25 cellular contexts compared by ENCODE assay signal in genomic region chr17:82318169-82318498, GRCh38. TPM values are rescaled to one million over a fixed set of nuclear protein-coding genes. Genes with fewer than 3 reads are reported as not detected.
"Had no signal": no experiment of that assay in that cellular context is flagged by ENCODE, and none has a peak within 500 bp of the region (broad histone marks: within the 10 kb centered on the region; RNA-seq: fewer than 3 reads in every experiment).

No MANE protein-coding gene starts in this region.

- H3K4me3 ChIP-seq: esophagus muscularis mucosa, gastrocnemius medialis, heart right ventricle, sigmoid colon, testis, tibial nerve had no signal

- H3K4me1 ChIP-seq: gastrocnemius medialis had no signal

- H3K27me3 ChIP-seq: testis had no signal

- H3K4me3 Mint-ChIP-seq: stimulated activated naive B cell treated with anti-CD40 and anti-IgM and Interleukin-4, amounts not matched to agents 10 μg/mL and 1 μg/mL and 100 μg/mL, for 72 hours; stimulated activated naive CD8-positive, alpha-beta T cell treated with anti-CD3 and anti-CD28 coated beads, Interleukin-15, amount 100 ng/mL, for 72 hours had no signal

- ATAC-seq: gastrocnemius medialis; heart right ventricle; left lobe of liver; stimulated activated naive B cell treated with anti-CD40 and anti-IgM and Interleukin-4, amounts not matched to agents 10 μg/mL and 1 μg/mL and 100 μg/mL, for 72 hours had no signal

- FAIRE-seq: islet of Langerhans had no signal

- H3K27ac ChIP-seq: epithelial cell of prostate, esophagus muscularis mucosa, gastrocnemius medialis, sigmoid colon, testis, tibial nerve had no signal

- H3K27ac Mint-ChIP-seq: effector memory CD8-positive, alpha-beta T cell; stimulated activated naive B cell treated with anti-CD40 and anti-IgM and Interleukin-4, amounts not matched to agents 10 μg/mL and 1 μg/mL and 100 μg/mL, for 72 hours had no signal

- H3K36me3 Mint-ChIP-seq: stimulated activated naive B cell treated with anti-CD40 and anti-IgM and Interleukin-4, amounts not matched to agents 10 μg/mL and 1 μg/mL and 100 μg/mL, for 72 hours had no signal

- H3K9me3 Mint-ChIP-seq: effector memory CD8-positive, alpha-beta T cell; naive thymus-derived CD8-positive, alpha-beta T cell; stimulated activated naive B cell treated with anti-CD40 and anti-IgM and Interleukin-4, amounts not matched to agents 10 μg/mL and 1 μg/mL and 100 μg/mL, for 72 hours; stimulated activated naive CD8-positive, alpha-beta T cell treated with anti-CD3 and anti-CD28 coated beads, Interleukin-15, amount 100 ng/mL, for 72 hours had no signal

- H3K36me3 ChIP-seq: gastrocnemius medialis, sigmoid colon, tibial nerve had no signal

- DNase-seq: gastrocnemius medialis; heart right ventricle; hypothalamus; mammary epithelial cell; posterior cingulate gyrus; sigmoid colon; stimulated activated naive B cell treated with anti-CD40 and anti-IgM and Interleukin-4, amounts not matched to agents 10 μg/mL and 1 μg/mL and 100 μg/mL, for 72 hours; testis had no signal

- H3K27me3 Mint-ChIP-seq: effector memory CD8-positive, alpha-beta T cell; stimulated activated naive CD8-positive, alpha-beta T cell treated with anti-CD3 and anti-CD28 coated beads, Interleukin-15, amount 100 ng/mL, for 72 hours had no signal

- H3K9me3 ChIP-seq: esophagus muscularis mucosa, gastrocnemius medialis, heart right ventricle, sigmoid colon, testis, tibial nerve had no signal

RNA-seq across cellular contexts. Expression of gene CD7, which starts 0.7 kb away (rescaled TPM):
- total RNA-seq: fibroblast of villous mesenchyme, mammary epithelial cell, pulmonary artery endothelial cell had no signal
- polyA plus RNA-seq: mammary epithelial cell, neural cell had no signal

RNA-seq across cellular contexts. Expression of gene SECTM1, which starts 15.4 kb away (rescaled TPM):
- polyA plus RNA-seq: neural cell had no signal

RNA-seq across cellular contexts. Expression of gene TEX19, which starts 40.9 kb away (rescaled TPM):
- total RNA-seq: esophagus muscularis mucosa; fibroblast of villous mesenchyme; heart right ventricle; left lobe of liver; lower leg skin; mammary epithelial cell; mesenteric fat pad; mononuclear cell; naive thymus-derived CD8-positive, alpha-beta T cell; osteocyte; pulmonary artery endothelial cell; sigmoid colon; subcutaneous adipose tissue; tibial nerve; ureter had no signal
- polyA plus RNA-seq: heart right ventricle; mammary epithelial cell; naive thymus-derived CD8-positive, alpha-beta T cell; neural cell had no signal

RNA-seq across cellular contexts. Expression of gene UTS2R, which starts 53.4 kb away (rescaled TPM):
- total RNA-seq: esophagus muscularis mucosa; fibroblast of villous mesenchyme; gastrocnemius medialis; left lobe of liver; lower leg skin; mammary epithelial cell; mesenteric fat pad; mononuclear cell; naive thymus-derived CD8-positive, alpha-beta T cell; osteocyte; pulmonary artery endothelial cell; sigmoid colon; subcutaneous adipose tissue; ureter had no signal
- polyA plus RNA-seq: mammary epithelial cell; naive thymus-derived CD8-positive, alpha-beta T cell; neural cell; sigmoid colon had no signal
